ENCODE assay signal across 8 cellular contexts in genomic region chr19:13151605-13152355, GRCh38. TPM values are rescaled to one million over a fixed set of nuclear protein-coding genes. Genes with fewer than 3 reads are reported as not detected.
DNase-seq lines count a peak whose midpoint lies in the region; ATAC-seq and TF ChIP-seq lines count a peak whose summit lies in the region.

No MANE protein-coding gene starts in this region.

- peak; percentile 26 for ATAC-seq in HG03139 (IDR thresholded peaks at IDR 0.05; ENCODE audit: unreplicated experiment)

- TF ChIP-seq CTCF in 22Rv1 (IDR thresholded peaks at IDR 0.05) (no peak), WI38 (IDR thresholded peaks at IDR 0.05; ENCODE audit: low read depth, low read length) (0 out of 2 replicates have a peak, but pooled peaks have one; percentile 7), breast epithelium (IDR thresholded peaks at IDR 0.05) (peak in 2 of 3 donors; percentile 23 to 25)

- H3K4me3 ChIP-seq in WI38 (ENCODE audit: low read depth, low read length) (peak overlapping the region; percentile 81), breast epithelium (peak overlapping the region; percentile 72 to 84 (median 77)), skin epidermis (peak overlapping the region; percentile 84 to 95 (median 93))

- intact Hi-C loops in breast epithelium (cut with DNase I; ENCODE audit: low total_unique reads): no loop called here

- no peaks in the 10 kb centered on the region for H3K36me3 ChIP-seq in breast epithelium

- peaks cover 5 to 9% of the 10 kb centered on the region in 2 donors for H3K4me1 ChIP-seq in breast epithelium

- DNase-seq in NCI-H2227 treated with DMSO at 0.1 percent for 48 hours (lab: John Stamatoyannopoulos, UW) (peak; percentile 93), breast epithelium (ENCODE audit: low spot score in 2 of 2) (peak; percentile 98 to 99), iPS-NIHi11 (ENCODE audit: low spot score) (peak; percentile 89)

- no peaks in the 10 kb centered on the region for H3K9me3 ChIP-seq in breast epithelium

- H3K27ac ChIP-seq in 22Rv1 (peak overlapping the region; percentile 99), breast epithelium (peak overlapping the region; percentile 99 to 100), skin epidermis (peak overlapping the region; percentile 95 to 100 (median 98))

- no peaks in the 10 kb centered on the region for H3K27me3 ChIP-seq in breast epithelium

- peak; percentile 46 for TF ChIP-seq POLR2A in GM18526 (IDR thresholded peaks at IDR 0.05; ENCODE audit: extremely low read depth, insufficient read length)
- TF ChIP-seq POLR2A in breast epithelium (IDR thresholded peaks at IDR 0.05): peak; percentile 89

RNA-seq across cellular contexts. Expression of gene IER2, which starts 1.6 kb away (rescaled TPM):
- 100 to 1,000 TPM in 1 of 3 donors, 10 to 100 TPM in 2; 20.6 to 146 (median 79.6) TPM for total RNA-seq in breast epithelium

RNA-seq across cellular contexts. Expression of gene STX10, which starts 1.6 kb away (rescaled TPM):
- 10 to 100 TPM; 74.6 to 78.3 (median 75.2) TPM for total RNA-seq in breast epithelium

RNA-seq across cellular contexts. Expression of gene NACC1, which starts 33.7 kb away (rescaled TPM):
- 10 to 100 TPM in 2 of 3 donors, 1 to 10 TPM in 1; 8.5 to 20.5 (median 19.7) TPM for total RNA-seq in breast epithelium

RNA-seq across cellular contexts. Expression of gene TRMT1, which starts 35.2 kb away (rescaled TPM):
- total RNA-seq in breast epithelium: 10 to 100 TPM; 29.7 to 37.4 (median 31.7) TPM

RNA-seq across cellular contexts. Expression of gene LYL1, which starts 49.1 kb away (rescaled TPM):
- 10 to 100 TPM in 1 of 3 donors, 1 to 10 TPM in 2; 7.0 to 21.0 (median 9.2) TPM for total RNA-seq in breast epithelium

Comparison
In these comparisons a context has a peak if more than half of its experiments do, and no peak if none do; other contexts are left out.
1. Peak in every context shown above with its lines: DNase-seq, ATAC-seq, H3K4me3 ChIP-seq and H3K27ac ChIP-seq.